ENCODE assay signal across 7 cellular contexts in the genomic region with DNA sequence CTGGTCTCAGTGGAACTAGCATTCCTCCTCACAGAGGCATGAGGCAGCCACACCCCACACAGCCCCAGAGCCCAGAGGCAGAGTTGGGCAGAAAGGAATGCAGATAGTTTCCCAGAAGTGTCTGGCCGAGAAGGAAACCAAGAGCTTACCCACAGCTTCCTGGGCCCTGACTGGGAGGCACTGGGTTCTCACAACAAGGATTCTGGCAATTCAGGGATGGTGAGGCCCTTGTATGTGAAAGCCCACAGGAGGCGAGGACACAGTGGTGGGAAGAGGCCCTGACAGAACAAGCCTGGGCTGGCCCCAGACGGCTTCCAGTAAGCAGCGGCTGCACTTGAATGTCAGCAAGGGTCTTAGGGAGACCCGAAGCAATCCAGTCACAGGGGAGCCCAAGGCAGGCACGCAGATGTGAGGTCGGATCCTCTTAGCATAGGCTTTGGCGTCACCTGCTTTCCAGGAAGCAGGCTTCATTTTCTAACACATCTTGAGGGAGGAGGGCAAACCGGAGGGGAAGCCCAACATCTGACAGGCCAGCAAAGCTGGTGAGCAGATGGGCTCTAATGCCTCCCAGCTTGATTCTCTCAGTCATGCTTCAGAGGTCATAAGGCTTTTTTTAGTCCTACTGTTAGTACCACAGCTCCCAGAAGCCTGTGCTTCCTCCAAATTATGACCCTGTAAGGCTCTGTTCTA.
A peak's percentile ranks its signal among the peaks of the same experiment; 100 is the strongest.
DNase-seq lines count a peak whose midpoint lies in the region; ATAC-seq and TF ChIP-seq lines count a peak whose summit lies in the region.

No MANE protein-coding gene starts in this region.

- no peaks in the 10 kb centered on the region for H3K9me3 Mint-ChIP-seq in IgD-negative memory B cell
- H3K9me3 Mint-ChIP-seq in type B pancreatic cell = no peaks in the 10 kb centered on the region

- H3K36me3 Mint-ChIP-seq in IgD-negative memory B cell (peaks cover 2% of the 10 kb centered on the region), type B pancreatic cell (no peaks in the 10 kb centered on the region)

- intact Hi-C loops in right cardiac atrium (cut with DNase I) = no loop called here

- peaks cover 1% of the 10 kb centered on the region for H3K4me1 ChIP-seq in right cardiac atrium (ENCODE audit: control insufficient read depth, insufficient read depth, low read length)

- WGBS in right cardiac atrium = 51% methylated on average over 9 of the region's 9 CpGs

- H3K4me1 Mint-ChIP-seq in IgD-negative memory B cell (peaks cover 3 to 10% (median 7%) of the 10 kb centered on the region in 3 donors), type B pancreatic cell (ENCODE audit: unreplicated experiment) (peaks cover 6% of the 10 kb centered on the region)

- in situ Hi-C loops in GM13976 (cut with MboI; ENCODE audit: low sequenced_read_pairs, unreplicated experiment) = no loop called here

- peak overlapping the region; percentile 43 for H3K27ac ChIP-seq in right cardiac atrium (ENCODE audit: low read length)

- TF ChIP-seq CTCF in GM13976 (IDR thresholded peaks at IDR 0.05; ENCODE audit: borderline replicate concordance, control extremely low read depth, extremely low read depth, insufficient read depth, missing control alignments) = no peak
- TF ChIP-seq CTCF in type B pancreatic cell (conservative IDR thresholded peaks at IDR 0.05) = no peak

- H3K4me3 ChIP-seq in right cardiac atrium (ENCODE audit: low read length) = no peak overlapping the region

- H3K27ac Mint-ChIP-seq in IgD-negative memory B cell = no peak overlapping the region
- peak overlapping the region; percentile 98 for H3K27ac Mint-ChIP-seq in type B pancreatic cell

- peak overlapping the region in 3 of 4 donors; percentile 21 to 75 (median 59) for H3K4me3 Mint-ChIP-seq in IgD-negative memory B cell
- peak overlapping the region; percentile 48 for H3K4me3 Mint-ChIP-seq in type B pancreatic cell

- no peaks in the 10 kb centered on the region for H3K27me3 ChIP-seq in right cardiac atrium (ENCODE audit: control insufficient read depth, insufficient read depth)

- ATAC-seq in GM21529 (IDR thresholded peaks at IDR 0.05; ENCODE audit: unreplicated experiment) (peak; percentile 87), right cardiac atrium (peak; percentile 58 to 71)

- H3K9me3 ChIP-seq in right cardiac atrium (ENCODE audit: control insufficient read depth, low read length) = no peaks in the 10 kb centered on the region

- H3K27me3 Mint-ChIP-seq in IgD-negative memory B cell (peaks cover 2% of the 10 kb centered on the region), type B pancreatic cell (no peaks in the 10 kb centered on the region)

- peak; percentile 77 for DNase-seq in GM13976 (ENCODE audit: low spot score)
- peak; percentile 26 to 28 for DNase-seq in activated T-cell treated with anti-CD3 and anti-CD28 coated beads, Interleukin-2, amount 50 U/mL, for 48 hours
- no peak for DNase-seq in right cardiac atrium
- DNase-seq in type B pancreatic cell (ENCODE audit: extremely low spot score, unreplicated experiment) = peak; percentile 65
- DNase-seq in SIG-M5 (lab: John Stamatoyannopoulos, UW) = no peak

Comparison
In these comparisons a context has a peak if more than half of its experiments do, and no peak if none do; other contexts are left out.
1. DNase-seq: peak in GM13976 (single experiment), activated T-cell treated with anti-CD3 and anti-CD28 coated beads, Interleukin-2, amount 50 U/mL, for 48 hours (2 of 2) and type B pancreatic cell (single experiment); none in right cardiac atrium (0 of 3) and SIG-M5 (single experiment).